ENCODE assay signal across 17 cellular contexts in genomic region chr1:63190171-63190570, GRCh38.
"Had no signal": no experiment of that assay in that cellular context is flagged by ENCODE, and none has a peak within 500 bp of the region (broad histone marks: within the 10 kb centered on the region; RNA-seq: fewer than 3 reads in every experiment).

No MANE protein-coding gene starts in this region.

- ATAC-seq: gastrocnemius medialis; mucosa of descending colon; naive thymus-derived CD8-positive, alpha-beta T cell had no signal

- H3K9me3 ChIP-seq: esophagus muscularis mucosa, gastrocnemius medialis, mucosa of descending colon, neutrophil, right atrium auricular region, stomach, thoracic aorta had no signal

- H3K36me3 Mint-ChIP-seq: naive thymus-derived CD8-positive, alpha-beta T cell had no signal

- H3K27me3 ChIP-seq: gastrocnemius medialis, neutrophil, right atrium auricular region, stomach had no signal

- H3K9me3 Mint-ChIP-seq: naive thymus-derived CD8-positive, alpha-beta T cell had no signal

- H3K4me3 Mint-ChIP-seq: naive thymus-derived CD8-positive, alpha-beta T cell had no signal

- H3K4me3 ChIP-seq: esophagus muscularis mucosa, gastrocnemius medialis, mucosa of descending colon, right atrium auricular region, stomach, thoracic aorta had no signal

- H3K27ac ChIP-seq: epithelial cell of prostate, esophagus muscularis mucosa, gastrocnemius medialis, neutrophil, right atrium auricular region, stomach, thoracic aorta had no signal

- H3K4me1 ChIP-seq: esophagus muscularis mucosa, gastrocnemius medialis, right atrium auricular region, stomach had no signal

- H3K27ac Mint-ChIP-seq: naive thymus-derived CD8-positive, alpha-beta T cell had no signal

- DNase-seq: cortex of kidney; effector memory CD4-positive, alpha-beta T cell; gastrocnemius medialis; kidney glomerular epithelial cell; naive thymus-derived CD8-positive, alpha-beta T cell; posterior cingulate gyrus; stimulated activated CD4-positive, alpha-beta T cell treated with anti-CD3 and anti-CD28 coated beads, Interleukin-12 subunit alpha, Interleukin-12 subunit beta, amount 100 ng/mL, for 4 hours; stimulated activated naive CD4-positive, alpha-beta T cell; stomach; substantia nigra had no signal

- H3K4me1 Mint-ChIP-seq: naive thymus-derived CD8-positive, alpha-beta T cell had no signal

- FAIRE-seq: small intestine had no signal

- H3K36me3 ChIP-seq: esophagus muscularis mucosa, gastrocnemius medialis, neutrophil, right atrium auricular region, stomach, thoracic aorta had no signal
